Comparison of ENCODE assay signal across 11 cellular contexts in the genomic region with DNA sequence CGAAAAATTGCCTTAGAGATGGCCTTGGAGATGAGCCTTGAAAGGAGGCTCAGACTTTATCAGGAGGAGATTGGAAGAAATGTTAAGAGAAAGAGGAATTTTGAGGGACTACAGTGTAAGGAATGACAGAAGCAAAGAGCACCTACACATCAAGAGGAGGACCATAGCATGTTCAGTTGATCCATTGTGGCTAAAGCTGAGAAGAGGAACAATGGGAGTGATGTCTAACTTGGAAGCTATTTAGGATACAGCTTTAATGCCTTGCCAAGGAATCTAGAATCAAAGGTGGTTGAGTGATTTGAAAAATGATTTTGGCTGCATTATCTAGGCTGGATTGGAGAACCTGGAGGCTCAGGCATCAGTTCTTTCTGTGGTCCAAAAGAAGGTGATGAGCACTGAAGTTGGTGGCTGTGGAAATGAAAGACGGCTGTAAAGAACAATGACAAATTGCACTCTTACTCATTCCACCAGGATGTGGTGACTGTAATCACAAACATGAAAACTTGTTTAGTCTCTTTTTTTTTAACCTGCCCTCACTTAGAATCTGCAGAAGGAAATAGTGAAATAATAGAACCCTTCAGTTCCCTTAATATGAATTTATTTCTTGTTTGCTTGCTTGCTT. TPM values are rescaled to one million over a fixed set of nuclear protein-coding genes. Genes with fewer than 3 reads are reported as not detected.
DNase-seq lines count a peak whose midpoint lies in the region; ATAC-seq, FAIRE-seq and TF ChIP-seq lines count a peak whose summit lies in the region.
"Had no signal": no experiment of that assay in that cellular context is flagged by ENCODE, and none has a peak within 500 bp of the region (broad histone marks: within the 10 kb centered on the region; RNA-seq: fewer than 3 reads in every experiment).

No MANE protein-coding gene starts in this region.

- CTCF ChIA-PET in GM10248 (lab: Yijun Ruan, JAX) (interaction anchor here (0.9 to 3.0 kb wide), 5 partner anchors 8 to 37 kb away, joined by 3 to 9 read pairs (median 6); no protein-coding TSS in a partner anchor), PC-9 (lab: Charles Lee) (no interaction called here)

- no peaks in the 10 kb centered on the region for H3K9me1 ChIP-seq in keratinocyte (ENCODE audit: control insufficient read depth, extremely low read depth, insufficient read depth, low read length)

- TSS peak; percentile 95 for BruUV-seq in PC-9 (replicated peaks; lab: Mats Ljungman, UMichigan)

- no peak overlapping the region for H3K9ac ChIP-seq in keratinocyte (ENCODE audit: control insufficient read depth, extremely low read depth, insufficient read depth, low read length)

- H3K4me2 ChIP-seq in PC-9: peak overlapping the region; percentile 80
- H3K4me2 ChIP-seq in keratinocyte (ENCODE audit: control insufficient read depth, extremely low read depth, insufficient read depth, low read depth, low read length): peak overlapping the region; percentile 30

- FAIRE-seq in keratinocyte (lab: Jason Lieb, UNC): peak; percentile 71
- FAIRE-seq: endometrium had no signal

- no peak overlapping the region for H2AFZ ChIP-seq in PC-9
- H2AFZ ChIP-seq in keratinocyte (ENCODE audit: control insufficient read depth, low read length): no peak overlapping the region

- H3K9me2 ChIP-seq in PC-9 (ENCODE audit: insufficient read depth): no peaks in the 10 kb centered on the region

- dilution Hi-C loops in keratinocyte (cut with MboI; ENCODE audit: extremely low pct_ligation_motif_present, low sequenced_read_pairs): no loop called here

- no peaks in the 10 kb centered on the region for H3K27me3 ChIP-seq in PC-9 (ENCODE audit: insufficient read depth, low read depth)
- H3K27me3 ChIP-seq in keratinocyte (ENCODE audit: control insufficient read depth, extremely low read depth, insufficient read depth, low read length): no peaks in the 10 kb centered on the region
- no peaks in the 10 kb centered on the region for H3K27me3 ChIP-seq in left lung

- H3K9me3 ChIP-seq in PC-9 (ENCODE audit: insufficient read depth, low read depth) (no peaks in the 10 kb centered on the region), keratinocyte (ENCODE audit: control insufficient read depth, low read depth, low read length) (no peaks in the 10 kb centered on the region), left lung (no peaks in the 10 kb centered on the region)
- H3K9me3 ChIP-seq: prostate gland had no signal

- ATAC-seq in GM21786 (IDR thresholded peaks at IDR 0.05; ENCODE audit: unreplicated experiment) (peak; percentile 58), left lung (no peak)

- TF ChIP-seq CTCF in GM10248 (IDR thresholded peaks at IDR 0.05; ENCODE audit: control extremely low read depth, extremely low read depth, low read depth, missing control alignments): no peak
- no peak for TF ChIP-seq CTCF in PC-9 (conservative IDR thresholded peaks at IDR 0.05)
- TF ChIP-seq CTCF in keratinocyte (optimal IDR thresholded peaks at IDR 0.05 in 1 of 3, IDR thresholded peaks at IDR 0.05 in 1 of 3, conservative IDR thresholded peaks at IDR 0.05 in 1 of 3; ENCODE audit: extremely low read depth in 1 of 3, insufficient read depth in 2 of 3, low read length in 3 of 3): no peak
- TF ChIP-seq CTCF in left lung (IDR thresholded peaks at IDR 0.05): no peak

- H3K4me1 ChIP-seq in PC-9 (replicated peaks; ENCODE audit: insufficient read depth): peaks cover 72% of the 10 kb centered on the region
- peaks cover 41% of the 10 kb centered on the region for H3K4me1 ChIP-seq in keratinocyte (ENCODE audit: control insufficient read depth, extremely low read depth, insufficient read depth, low read length)
- peaks cover 11 to 52% of the 10 kb centered on the region in 2 donors for H3K4me1 ChIP-seq in left lung

- POLR2A ChIA-PET in GM10248 (lab: Yijun Ruan, JAX) (no interaction called here), PC-9 (lab: Charles Lee; ENCODE audit: unreplicated experiment) (interaction anchor here (0.7 kb wide), 1 partner anchor 22 kb away, joined by 24 read pairs; no protein-coding TSS in a partner anchor)

- H3K4me3 ChIP-seq in PC-9 (peak overlapping the region; percentile 43; the same call in 1 of the 2 replicates), keratinocyte (ENCODE audit: control insufficient read depth in 2 of 3, extremely low read depth in 1 of 3, insufficient read depth in 2 of 3, low read depth in 1 of 3, low read length in 3 of 3) (no peak overlapping the region), left lung (no peak overlapping the region)
- H3K4me3 ChIP-seq: prostate gland, SK-N-MC had no signal

- H3K27ac ChIP-seq in PC-9: peak overlapping the region; percentile 94
- H3K27ac ChIP-seq in keratinocyte (ENCODE audit: control insufficient read depth, insufficient read depth, low read length): no peak overlapping the region
- H3K27ac ChIP-seq in left lung: no peak overlapping the region
- H3K27ac ChIP-seq: prostate gland, SK-N-MC had no signal

- peaks cover 37% of the 10 kb centered on the region for H3F3A ChIP-seq in PC-9 (ENCODE audit: insufficient read depth, low read depth)

- no peaks in the 10 kb centered on the region for H3K36me3 ChIP-seq in PC-9 (ENCODE audit: low read depth)
- no peaks in the 10 kb centered on the region for H3K36me3 ChIP-seq in keratinocyte (ENCODE audit: control insufficient read depth in 2 of 2, extremely low read depth in 1 of 2, insufficient read depth in 2 of 2, low read length in 2 of 2)
- H3K36me3 ChIP-seq in left lung: no peaks in the 10 kb centered on the region
- H3K36me3 ChIP-seq: prostate gland had no signal

- H4K20me1 ChIP-seq in PC-9 (ENCODE audit: insufficient read depth) (no peaks in the 10 kb centered on the region), keratinocyte (ENCODE audit: control insufficient read depth, extremely low read depth, insufficient read depth, low read length) (peaks cover 2% of the 10 kb centered on the region)

- intact Hi-C loops in PC-9 (cut with micrococcal nuclease; ENCODE audit: unreplicated experiment) (loop anchor here (1.0 kb wide), 2 partner anchors 11 to 21 kb away; no protein-coding TSS in a partner anchor), left lung (cut with DNase I) (no loop called here)

- DNase-seq in GM10248 (ENCODE audit: extremely low spot score) (peak; percentile 32), PC-9 (peak in 1 of 2 experiments; percentile 93), keratinocyte (ENCODE audit: low read depth, low spot score) (no peak), NCI-H345 treated with DMSO at 0.1 percent for 48 hours (lab: John Stamatoyannopoulos, UW; ENCODE audit: unreplicated experiment) (no peak), C1 segment of cervical spinal cord (lab: John Stamatoyannopoulos, UW) (no peak), left lung (no peak), UCSD-AML1 (lab: John Stamatoyannopoulos, UW; ENCODE audit: unreplicated experiment) (no peak)

- H3K79me2 ChIP-seq in PC-9 (ENCODE audit: low read depth): peaks cover 79% of the 10 kb centered on the region
- peaks cover 56% of the 10 kb centered on the region for H3K79me2 ChIP-seq in keratinocyte (ENCODE audit: control insufficient read depth, insufficient read depth, low read length)

RNA-seq across cellular contexts. Expression of a gene that starts 11.3 kb away (rescaled TPM):
- 68.1 and 80.5 TPM in 2 replicates for total RNA-seq in PC-9 (2021)
- polyA plus RNA-seq in keratinocyte: 16.1 to 21.1 TPM (median 20.1 TPM) in 3 replicates
- polyA plus RNA-seq in keratinocyte (2011; ENCODE audit: low read depth): 8.7 TPM
- polyA plus RNA-seq in keratinocyte (2011; cell fraction: cytosol; rRNA removed): 13.8 and 22.4 TPM in 2 replicates
- polyA plus RNA-seq in keratinocyte (2011; cell fraction: nucleus; rRNA removed): 18.6 and 19.3 TPM in 2 replicates
- polyA plus RNA-seq in keratinocyte (2012; ENCODE audit: low replicate concordance): 13.8 and 17.4 TPM in 2 replicates
- polyA minus RNA-seq in keratinocyte: 24.1 to 41.0 TPM (median 36.6 TPM) in 3 replicates
- polyA minus RNA-seq in keratinocyte (2011; cell fraction: cytosol; rRNA and poly(A)+ RNA removed): 18.0 TPM
- 16.0 and 29.2 TPM in 2 replicates for polyA minus RNA-seq in keratinocyte (2011; cell fraction: nucleus; rRNA and poly(A)+ RNA removed)
- 10 to 100 TPM; 36.4 to 37.2 TPM for total RNA-seq in left lung

RNA-seq across cellular contexts. Expression of a gene that starts 44.9 kb away (rescaled TPM):
- total RNA-seq in PC-9 (2021): 31.6 and 35.6 TPM in 2 replicates
- 16.8 to 21.3 TPM (median 20.4 TPM) in 3 replicates for polyA plus RNA-seq in keratinocyte
- 4.0 TPM for polyA plus RNA-seq in keratinocyte (2011; ENCODE audit: low read depth)
- 9.4 and 10.7 TPM in 2 replicates for polyA plus RNA-seq in keratinocyte (2011; cell fraction: cytosol; rRNA removed)
- polyA plus RNA-seq in keratinocyte (2011; cell fraction: nucleus; rRNA removed): 19.3 and 22.2 TPM in 2 replicates
- 16.5 and 17.3 TPM in 2 replicates for polyA plus RNA-seq in keratinocyte (2012; ENCODE audit: low replicate concordance)
- polyA minus RNA-seq in keratinocyte: 30.3 to 44.8 TPM (median 30.8 TPM) in 3 replicates
- polyA minus RNA-seq in keratinocyte (2011; cell fraction: cytosol; rRNA and poly(A)+ RNA removed): 27.2 TPM
- polyA minus RNA-seq in keratinocyte (2011; cell fraction: nucleus; rRNA and poly(A)+ RNA removed): 20.8 and 23.0 TPM in 2 replicates
- total RNA-seq in left lung: 10 to 100 TPM; 23.6 to 30.0 TPM
